ENCODE assay signal across 28 cellular contexts in the genomic region with DNA sequence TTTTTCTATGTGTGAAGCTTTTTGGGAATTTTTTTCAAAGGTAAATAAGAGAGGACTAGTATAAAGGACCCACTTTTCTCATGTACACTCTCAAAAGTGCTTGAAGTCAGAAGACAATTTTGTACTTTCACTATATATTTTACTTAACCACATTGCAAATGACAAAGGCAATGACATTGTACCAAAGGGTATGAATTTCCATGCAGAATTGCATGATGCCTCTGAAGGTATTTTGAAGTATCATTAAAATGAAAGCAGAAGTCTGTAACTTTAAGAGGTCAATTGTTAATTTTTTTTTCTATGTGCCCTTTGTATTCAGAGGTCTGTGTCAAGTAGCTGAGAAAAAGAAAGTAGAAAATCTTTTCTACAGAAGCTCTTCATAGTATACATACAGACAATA.
DNase-seq lines count a peak whose midpoint lies in the region; ATAC-seq and TF ChIP-seq lines count a peak whose summit lies in the region.
"Had no signal": no experiment of that assay in that cellular context is flagged by ENCODE, and none has a peak within 500 bp of the region (broad histone marks: within the 10 kb centered on the region; RNA-seq: fewer than 3 reads in every experiment).

No MANE protein-coding gene starts in this region.

- H3K9me3 ChIP-seq in left ventricle myocardium inferior (replicated peaks), result no peaks in the 10 kb centered on the region
- no peaks in the 10 kb centered on the region for H3K9me3 ChIP-seq in transverse colon
- H3K9me3 ChIP-seq: upper lobe of right lung had no signal

- peaks cover 10% of the 10 kb centered on the region for H3K36me3 Mint-ChIP-seq in IgD-negative memory B cell
- peaks cover 24% of the 10 kb centered on the region for H3K36me3 Mint-ChIP-seq in stimulated activated memory B cell treated with anti-CD40 and anti-IgM and Interleukin-4, amounts not matched to agents 10 μg/mL and 1 μg/mL and 100 μg/mL, for 72 hours
- H3K36me3 Mint-ChIP-seq: activated naive CD4-positive, alpha-beta T cell treated with anti-CD3 and anti-CD28 coated beads, Interleukin-2, amount 50 U/mL, for 72 hours had no signal

- H3K4me1 Mint-ChIP-seq in IgD-negative memory B cell, result peaks cover 23 to 44% (median 25%) of the 10 kb centered on the region in 3 donors
- H3K4me1 Mint-ChIP-seq in stimulated activated memory B cell treated with anti-CD40 and anti-IgM and Interleukin-4, amounts not matched to agents 10 μg/mL and 1 μg/mL and 100 μg/mL, for 72 hours, result peaks cover 43% of the 10 kb centered on the region

- peak overlapping the region in 2 of 3 donors; percentile 35 to 74 for H3K27ac Mint-ChIP-seq in IgD-negative memory B cell
- H3K27ac Mint-ChIP-seq in stimulated activated memory B cell treated with anti-CD40 and anti-IgM and Interleukin-4, amounts not matched to agents 10 μg/mL and 1 μg/mL and 100 μg/mL, for 72 hours, result peak overlapping the region; percentile 40
- H3K27ac Mint-ChIP-seq: activated naive CD4-positive, alpha-beta T cell treated with anti-CD3 and anti-CD28 coated beads, Interleukin-2, amount 50 U/mL, for 72 hours; activated T-helper 17 cell treated with anti-CD3 and anti-CD28 coated beads, Interleukin-2, amount 50 U/mL, for 72 hours had no signal

- no peaks in the 10 kb centered on the region for H3K9me3 Mint-ChIP-seq in IgD-negative memory B cell
- no peaks in the 10 kb centered on the region for H3K9me3 Mint-ChIP-seq in stimulated activated memory B cell treated with anti-CD40 and anti-IgM and Interleukin-4, amounts not matched to agents 10 μg/mL and 1 μg/mL and 100 μg/mL, for 72 hours
- H3K9me3 Mint-ChIP-seq: activated naive CD4-positive, alpha-beta T cell treated with anti-CD3 and anti-CD28 coated beads, Interleukin-2, amount 50 U/mL, for 72 hours; activated T-helper 17 cell treated with anti-CD3 and anti-CD28 coated beads, Interleukin-2, amount 50 U/mL, for 72 hours; naive thymus-derived CD8-positive, alpha-beta T cell had no signal

- intact Hi-C loops in left ventricle myocardium inferior (cut with micrococcal nuclease) (no loop called here), left cardiac atrium (cut with DNase I) (no loop called here), transverse colon (cut with DNase I; ENCODE audit: low total_unique reads) (no loop called here)

- H3K36me3 ChIP-seq in left ventricle myocardium inferior (no peaks in the 10 kb centered on the region), transverse colon (no peaks in the 10 kb centered on the region)
- H3K36me3 ChIP-seq: upper lobe of right lung, WERI-Rb-1 had no signal

- no peak for ATAC-seq in left cardiac atrium
- peak; percentile 59 for ATAC-seq in GM21367 (IDR thresholded peaks at IDR 0.05; ENCODE audit: unreplicated experiment)
- peak; percentile 64 for ATAC-seq in stimulated activated memory B cell treated with anti-CD40 and anti-IgM and Interleukin-4, amounts not matched to agents 10 μg/mL and 1 μg/mL and 100 μg/mL, for 72 hours
- ATAC-seq in HG02970 (IDR thresholded peaks at IDR 0.05; ENCODE audit: low FRiP score, unreplicated experiment), result no peak
- ATAC-seq: activated T-helper 17 cell treated with anti-CD3 and anti-CD28 coated beads, Interleukin-2, amount 50 U/mL, for 72 hours; esophagus mucosa; naive thymus-derived CD8-positive, alpha-beta T cell; upper lobe of right lung had no signal

- H3K27me3 Mint-ChIP-seq in IgD-negative memory B cell, result no peaks in the 10 kb centered on the region
- H3K27me3 Mint-ChIP-seq in stimulated activated memory B cell treated with anti-CD40 and anti-IgM and Interleukin-4, amounts not matched to agents 10 μg/mL and 1 μg/mL and 100 μg/mL, for 72 hours, result no peaks in the 10 kb centered on the region
- H3K27me3 Mint-ChIP-seq: activated T-helper 17 cell treated with anti-CD3 and anti-CD28 coated beads, Interleukin-2, amount 50 U/mL, for 72 hours; naive thymus-derived CD8-positive, alpha-beta T cell had no signal

- peak overlapping the region; percentile 34 for H3K4me3 ChIP-seq in left ventricle myocardium inferior
- no peak overlapping the region for H3K4me3 ChIP-seq in transverse colon
- H3K4me3 ChIP-seq: PC-9, upper lobe of right lung had no signal

- no peak overlapping the region for H3K4me3 Mint-ChIP-seq in IgD-negative memory B cell
- H3K4me3 Mint-ChIP-seq in stimulated activated memory B cell treated with anti-CD40 and anti-IgM and Interleukin-4, amounts not matched to agents 10 μg/mL and 1 μg/mL and 100 μg/mL, for 72 hours, result no peak overlapping the region
- H3K4me3 Mint-ChIP-seq: activated T-helper 17 cell treated with anti-CD3 and anti-CD28 coated beads, Interleukin-2, amount 50 U/mL, for 72 hours; naive thymus-derived CD8-positive, alpha-beta T cell had no signal

- H3K27ac ChIP-seq in left ventricle myocardium inferior (replicated peaks) (no peak overlapping the region), transverse colon (no peak overlapping the region)
- H3K27ac ChIP-seq: PC-9, upper lobe of right lung, WERI-Rb-1 had no signal

- no peak for TF ChIP-seq POLR2A in transverse colon (IDR thresholded peaks at IDR 0.05)

- no peaks in the 10 kb centered on the region for H3K27me3 ChIP-seq in left ventricle myocardium inferior (ENCODE audit: low read depth)
- H3K27me3 ChIP-seq in transverse colon, result no peaks in the 10 kb centered on the region
- H3K27me3 ChIP-seq: upper lobe of right lung had no signal

- in situ Hi-C loops in transverse colon (cut with MboI; ENCODE audit: low pct_ligation_motif_present in 1 of 4, low pct_unique_long_range_greater_than_20kb in 1 of 4, low sequenced_read_pairs in 3 of 4), result no loop called here

- peaks cover 7% of the 10 kb centered on the region for H3K4me1 ChIP-seq in left ventricle myocardium inferior
- no peaks in the 10 kb centered on the region for H3K4me1 ChIP-seq in transverse colon
- H3K4me1 ChIP-seq: upper lobe of right lung had no signal

- TF ChIP-seq CTCF in left ventricle myocardium inferior (IDR thresholded peaks at IDR 0.05; ENCODE audit: borderline replicate concordance), result no peak
- no peak for TF ChIP-seq CTCF in transverse colon (IDR thresholded peaks at IDR 0.05)

- DNase-seq in left ventricle myocardium inferior (no peak), left cardiac atrium (no peak), transverse colon (no peak)
- DNase-seq in activated CD4-positive, CD25-positive, alpha-beta regulatory T cell (lab: John Stamatoyannopoulos, UW), result no peak
- DNase-seq: ACHN; activated CD4-positive, alpha-beta T cell treated with anti-CD3 and anti-CD28 coated beads, Interleukin-2, amount 50 U/mL, for 4 hours; activated CD8-positive, alpha-beta memory T cell treated with anti-CD3 and anti-CD28 coated beads, Interleukin-2, amount 50 U/mL, for 4 hours; COR-L47; cortex of kidney; DMS53; foreskin fibroblast; head of caudate nucleus; naive thymus-derived CD8-positive, alpha-beta T cell; NCI-H1417 treated with DMSO at 0.1 percent for 48 hours; NCI-H2107; NCI-H446; PC-9; Right ventricle myocardium superior; T-helper 9 cell; upper lobe of right lung; WERI-Rb-1 had no signal

- no peak for TF ChIP-seq EP300 in transverse colon (IDR thresholded peaks at IDR 0.05; ENCODE audit: low read depth)

Comparison
In these comparisons a context has a peak if more than half of its experiments do, and no peak if none do; other contexts are left out.
1. ATAC-seq: peak in GM21367 (single experiment) and stimulated activated memory B cell treated with anti-CD40 and anti-IgM and Interleukin-4, amounts not matched to agents 10 μg/mL and 1 μg/mL and 100 μg/mL, for 72 hours (single experiment); none in left cardiac atrium (0 of 2) and HG02970 (single experiment).